3 cellular contexts compared by ENCODE assay signal in the genomic region with DNA sequence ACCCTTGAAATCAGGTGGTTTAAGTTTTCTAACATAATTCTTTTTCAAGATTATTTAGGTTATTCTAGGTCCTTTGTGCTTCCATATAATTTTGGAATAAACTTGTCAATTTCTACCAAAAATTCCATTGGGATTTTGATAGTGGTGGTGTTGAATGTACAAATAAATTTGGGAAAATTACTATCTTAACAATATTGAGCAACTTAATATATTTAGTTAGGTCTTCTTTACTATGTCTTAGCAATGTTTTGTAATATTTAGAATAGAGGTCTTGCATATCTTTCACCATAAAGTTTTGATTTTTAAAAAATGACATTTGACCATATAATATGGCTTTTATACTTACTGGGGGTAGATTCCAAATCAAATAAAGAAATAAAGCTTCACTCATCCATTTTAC.
A peak's percentile ranks its signal among the peaks of the same experiment; 100 is the strongest.
TF ChIP-seq lines count a peak whose summit lies in the region.

No MANE protein-coding gene starts in this region.

TF ChIP-seq in HepG2, 621 proteins besides CTCF, POLR2A, EP300 and RAD21:
- TF ChIP-seq YEATS2 (CRISPR knock-in tag; IDR thresholded peaks at IDR 0.05; ENCODE audit: borderline replicate concordance) (no peak), KDM5B (CRISPR knock-in tag; IDR thresholded peaks at IDR 0.05; ENCODE audit: borderline replicate concordance) (no peak), SAP130 (CRISPR knock-in tag; IDR thresholded peaks at IDR 0.05; ENCODE audit: low read depth) (no peak), CEBPB (IDR thresholded peaks at IDR 0.05; ENCODE audit: borderline replicate concordance, low read depth, low read length) (peak; percentile 69; the same call in 1 of the 2 replicates)

TF ChIP-seq in IMR-90, 13 proteins besides CTCF, POLR2A, EP300 and RAD21:
- TF ChIP-seq CEBPB (IDR thresholded peaks at IDR 0.05; ENCODE audit: low read depth, low read length) (peak; percentile 91), SMC3 (IDR thresholded peaks at IDR 0.05; ENCODE audit: low read depth, low read length) (no peak), BHLHE40 (IDR thresholded peaks at IDR 0.05; ENCODE audit: low read depth, low read length) (no peak), MAFK (IDR thresholded peaks at IDR 0.05; ENCODE audit: low read depth, low read length) (no peak)
- TF ChIP-seq, protein P1, sequence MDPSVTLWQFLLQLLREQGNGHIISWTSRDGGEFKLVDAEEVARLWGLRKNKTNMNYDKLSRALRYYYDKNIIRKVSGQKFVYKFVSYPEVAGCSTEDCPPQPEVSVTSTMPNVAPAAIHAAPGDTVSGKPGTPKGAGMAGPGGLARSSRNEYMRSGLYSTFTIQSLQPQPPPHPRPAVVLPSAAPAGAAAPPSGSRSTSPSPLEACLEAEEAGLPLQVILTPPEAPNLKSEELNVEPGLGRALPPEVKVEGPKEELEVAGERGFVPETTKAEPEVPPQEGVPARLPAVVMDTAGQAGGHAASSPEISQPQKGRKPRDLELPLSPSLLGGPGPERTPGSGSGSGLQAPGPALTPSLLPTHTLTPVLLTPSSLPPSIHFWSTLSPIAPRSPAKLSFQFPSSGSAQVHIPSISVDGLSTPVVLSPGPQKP (IDR thresholded peaks at IDR 0.05; ENCODE audit: borderline replicate concordance, low read depth, low read length) = no peak

TF ChIP-seq in K562, 482 proteins besides CTCF, POLR2A, EP300 and RAD21:
- TF ChIP-seq KLF6 (CRISPR knock-in tag; IDR thresholded peaks at IDR 0.05; ENCODE audit: borderline replicate concordance) (no peak), ILF3 (IDR thresholded peaks at IDR 0.05; ENCODE audit: borderline replicate concordance) (no peak), ZNF263 (CRISPR knock-in tag; IDR thresholded peaks at IDR 0.05; ENCODE audit: borderline replicate concordance) (no peak), CEBPB (tag; IDR thresholded peaks at IDR 0.05) (peak; percentile 73), ZNF431 (CRISPR knock-in tag; IDR thresholded peaks at IDR 0.05) (no peak), CEBPG (CRISPR knock-in tag; IDR thresholded peaks at IDR 0.05) (no peak), CEBPG (tag; conservative IDR thresholded peaks at IDR 0.05 in 1 of 2, IDR thresholded peaks at IDR 0.05 in 1 of 2) (peak; percentile 42 to 94), ZNF644 (tag; IDR thresholded peaks at IDR 0.05; ENCODE audit: low read depth) (no peak), BCOR (IDR thresholded peaks at IDR 0.05) (no peak)
- TF ChIP-seq, protein P2, sequence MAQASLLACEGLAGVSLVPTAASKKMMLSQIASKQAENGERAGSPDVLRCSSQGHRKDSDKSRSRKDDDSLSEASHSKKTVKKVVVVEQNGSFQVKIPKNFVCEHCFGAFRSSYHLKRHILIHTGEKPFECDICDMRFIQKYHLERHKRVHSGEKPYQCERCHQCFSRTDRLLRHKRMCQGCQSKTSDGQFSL (CRISPR knock-in tag; IDR thresholded peaks at IDR 0.05) = no peak
- TF ChIP-seq, protein P2 (tag; IDR thresholded peaks at IDR 0.05) = no peak
TF ChIP-seq in K562: peak in this region for 2.
